In genomic region chr15:51129513-51130197, GRCh38 we compare ENCODE assay signal across 25 cellular contexts. TPM values are rescaled to one million over a fixed set of nuclear protein-coding genes. Genes with fewer than 3 reads are reported as not detected.
DNase-seq lines count a peak whose midpoint lies in the region; ATAC-seq and TF ChIP-seq lines count a peak whose summit lies in the region.
"Had no signal": no experiment of that assay in that cellular context is flagged by ENCODE, and none has a peak within 500 bp of the region (broad histone marks: within the 10 kb centered on the region; RNA-seq: fewer than 3 reads in every experiment).

No MANE protein-coding gene starts in this region.

- DNase-seq in NCI-H146 (lab: John Stamatoyannopoulos, UW) (peak; percentile 29), NCI-H146 treated with DMSO at 0.1 percent for 48 hours (lab: John Stamatoyannopoulos, UW; ENCODE audit: unreplicated experiment) (no peak), NCI-H446 treated with DMSO at 0.1 percent for 48 hours (lab: John Stamatoyannopoulos, UW) (peak; percentile 69), choroid plexus epithelial cell (ENCODE audit: low read depth) (peak; percentile 53), iPS-NIHi11 (ENCODE audit: low spot score) (no peak), MG63 (no peak)
- DNase-seq in stimulated activated CD4-positive, alpha-beta T cell treated with anti-CD3 and anti-CD28 coated beads, Interleukin-2, amount 100 ng/mL, for 24 hours: no peak
- DNase-seq: 8988T; activated CD4-positive, alpha-beta memory T cell treated with anti-CD3 and anti-CD28 coated beads for 36 hours; activated CD4-positive, CD25-positive, alpha-beta regulatory T cell treated with anti-CD3 and anti-CD28 coated beads, Interleukin-2, amount 50 U/mL, for 72 hours; activated CD8-positive, alpha-beta memory T cell treated with anti-CD3 and anti-CD28 coated beads, Interleukin-2, amount 50 U/mL, for 4 hours; CD4-positive, alpha-beta T cell; GOT3; HFFc6; islet precursor cell; natural killer cell; PC-3; SK-N-SH; T-helper 17 cell; uterus had no signal

- H3K9me3 ChIP-seq in MG63: peaks cover 4% of the 10 kb centered on the region
- H3K9me3 ChIP-seq: SK-N-SH, thoracic aorta, uterus had no signal

- no peaks in the 10 kb centered on the region for H3K36me3 ChIP-seq in MG63
- H3K36me3 ChIP-seq: thoracic aorta, uterus had no signal

- no peak for TF ChIP-seq CTCF in choroid plexus epithelial cell (conservative IDR thresholded peaks at IDR 0.05; ENCODE audit: low read depth, low read length)

- H3K27me3 ChIP-seq in MG63: no peaks in the 10 kb centered on the region
- H3K27me3 ChIP-seq: uterus had no signal

- H3K4me3 ChIP-seq in choroid plexus epithelial cell (ENCODE audit: low read depth, low read length) (no peak overlapping the region), MG63 (no peak overlapping the region)
- H3K4me3 ChIP-seq: thoracic aorta, uterus had no signal

- no peak for ATAC-seq in GM18498 (IDR thresholded peaks at IDR 0.05; ENCODE audit: unreplicated experiment)
- ATAC-seq: activated naive CD4-positive, alpha-beta T cell treated with anti-CD3 and anti-CD28 coated beads, Interleukin-2, amount 50 U/mL, for 72 hours; activated T-helper 17 cell treated with anti-CD3 and anti-CD28 coated beads, Interleukin-2, amount 50 U/mL, for 72 hours; HepG2; natural killer cell; PC-3; T-helper 17 cell had no signal

RNA-seq across cellular contexts. Expression of gene TNFAIP8L3, which starts 34.9 kb away (rescaled TPM):
- 2.4 and 4.8 TPM in 2 replicates for total RNA-seq in MG63 (2014; rRNA removed; shearing (Covaris generic); ENCODE audit: low replicate concordance)
- total RNA-seq: activated T-helper 17 cell treated with anti-CD3 and anti-CD28 coated beads, Interleukin-2, amount 50 U/mL, for 72 hours; CD4-positive, alpha-beta T cell; natural killer cell; PC-3; T-helper 17 cell had no signal

Comparison
In these comparisons a context has a peak if more than half of its experiments do, and no peak if none do; other contexts are left out.
1. DNase-seq: peak in NCI-H146 (single experiment), NCI-H446 treated with DMSO at 0.1 percent for 48 hours (single experiment) and choroid plexus epithelial cell (single experiment); none in NCI-H146 treated with DMSO at 0.1 percent for 48 hours (single experiment), iPS-NIHi11 (single experiment), MG63 (single experiment) and stimulated activated CD4-positive, alpha-beta T cell treated with anti-CD3 and anti-CD28 coated beads, Interleukin-2, amount 100 ng/mL, for 24 hours (0 of 2).